ENCODE assay signal across 8 cellular contexts in genomic region chr19:1131718-1132552, GRCh38. TPM values are rescaled to one million over a fixed set of nuclear protein-coding genes. Genes with fewer than 3 reads are reported as not detected.
DNase-seq lines count a peak whose midpoint lies in the region; ATAC-seq, FAIRE-seq and TF ChIP-seq lines count a peak whose summit lies in the region.

No MANE protein-coding gene starts in this region.

- TF ChIP-seq POLR2A in GM19193 (IDR thresholded peaks at IDR 0.05; ENCODE audit: extremely low read depth, insufficient read depth, insufficient read length): peak; percentile 80

- peak; percentile 85 for DNase-seq in ACHN
- peak; percentile 69 for DNase-seq in WTC11 (ENCODE audit: low spot score)
- DNase-seq in cardiac fibroblast (ENCODE audit: low read depth in 2 of 2): peak; percentile 93 to 95
- no peak for DNase-seq in keratinocyte (ENCODE audit: low read depth, low spot score)
- peak; percentile 73 to 80 for DNase-seq in stimulated activated CD4-positive, alpha-beta T cell treated with anti-CD3 and anti-CD28 coated beads, Interleukin-15, amount 100 ng/mL, for 1 hour (ENCODE audit: low read depth in 1 of 2, low spot score in 1 of 2)
- no peak for DNase-seq in D721Med (ENCODE audit: insufficient read length, low spot score)

- H3K9ac ChIP-seq in HUES48 (ENCODE audit: low read depth, low read length): no peak overlapping the region
- peak overlapping the region; percentile 81 for H3K9ac ChIP-seq in keratinocyte (ENCODE audit: control insufficient read depth, extremely low read depth, insufficient read depth, low read length)

- H3K4me3 Mint-ChIP-seq in WTC11: peak overlapping the region; percentile 10; the same call in 1 of the 2 replicates

- peaks cover 9% of the 10 kb centered on the region for H4K20me1 ChIP-seq in keratinocyte (ENCODE audit: control insufficient read depth, extremely low read depth, insufficient read depth, low read length)

- H3K27ac Mint-ChIP-seq in WTC11: no peak overlapping the region

- H3K4me2 ChIP-seq in keratinocyte (ENCODE audit: control insufficient read depth, extremely low read depth, insufficient read depth, low read depth, low read length): peak overlapping the region; percentile 79

- H3K9me3 ChIP-seq in HUES48 (ENCODE audit: control insufficient read depth, insufficient read depth, low read length) (no peaks in the 10 kb centered on the region), keratinocyte (ENCODE audit: control insufficient read depth, low read depth, low read length) (no peaks in the 10 kb centered on the region)

- ATAC-seq in WTC11: peak; percentile 60

- CTCF ChIA-PET in WTC11 (lab: Charles Lee): interaction anchor here (0.8 to 3.8 kb wide), 6 partner anchors 19 to 184 kb away, joined by 4 to 28 read pairs (median 6); no protein-coding TSS in a partner anchor

- no peaks in the 10 kb centered on the region for H3K9me1 ChIP-seq in keratinocyte (ENCODE audit: control insufficient read depth, extremely low read depth, insufficient read depth, low read length)

- no peak overlapping the region for H2AFZ ChIP-seq in keratinocyte (ENCODE audit: control insufficient read depth, low read length)

- H3K4me3 ChIP-seq in HUES48 (ENCODE audit: low read depth, low read length) (peak overlapping the region; percentile 51), cardiac fibroblast (replicated peaks in 1 of 2; ENCODE audit: low read depth in 2 of 2, low read length in 2 of 2) (peak overlapping the region; percentile 89 to 90), keratinocyte (ENCODE audit: control insufficient read depth in 2 of 3, extremely low read depth in 1 of 3, insufficient read depth in 2 of 3, low read depth in 1 of 3, low read length in 3 of 3) (peak overlapping the region; percentile 73 to 88 (median 73))

- H3K9me3 Mint-ChIP-seq in WTC11: no peaks in the 10 kb centered on the region

- H3K36me3 ChIP-seq in HUES48 (ENCODE audit: control insufficient read depth, insufficient read depth, low read length): peaks cover 10% of the 10 kb centered on the region; the same call in 1 of the 2 replicates
- peaks cover 20% of the 10 kb centered on the region in 2 experiments for H3K36me3 ChIP-seq in keratinocyte (ENCODE audit: control insufficient read depth in 2 of 2, extremely low read depth in 1 of 2, insufficient read depth in 2 of 2, low read length in 2 of 2)

- dilution Hi-C loops in keratinocyte (cut with MboI; ENCODE audit: extremely low pct_ligation_motif_present, low sequenced_read_pairs): no loop called here

- in situ Hi-C loops in ACHN (cut with HindIII; ENCODE audit: low pct_ligation_motif_present, low pct_unique_long_range_greater_than_20kb, low sequenced_read_pairs): no loop called here

- peak overlapping the region; percentile 81 for H3K27ac ChIP-seq in HUES48 (ENCODE audit: low read depth, low read length)
- H3K27ac ChIP-seq in keratinocyte (ENCODE audit: control insufficient read depth, insufficient read depth, low read length): peak overlapping the region; percentile 73

- H3K27me3 ChIP-seq in HUES48 (ENCODE audit: control insufficient read depth, insufficient read depth, low read length) (no peaks in the 10 kb centered on the region), keratinocyte (ENCODE audit: control insufficient read depth, extremely low read depth, insufficient read depth, low read length) (no peaks in the 10 kb centered on the region)

- H3K4me1 ChIP-seq in HUES48 (ENCODE audit: control insufficient read depth, insufficient read depth, low read length): peaks cover 8% of the 10 kb centered on the region; the same call in 1 of the 2 replicates
- H3K4me1 ChIP-seq in keratinocyte (ENCODE audit: control insufficient read depth, extremely low read depth, insufficient read depth, low read length): peaks cover 19% of the 10 kb centered on the region

- POLR2A ChIA-PET in WTC11 (lab: Charles Lee): no interaction called here

- TF ChIP-seq CTCF in WTC11 (IDR thresholded peaks at IDR 0.05): no peak
- no peak for TF ChIP-seq CTCF in cardiac fibroblast (IDR thresholded peaks at IDR 0.05; ENCODE audit: low read depth, low read length)
- TF ChIP-seq CTCF in keratinocyte (optimal IDR thresholded peaks at IDR 0.05 in 1 of 3, IDR thresholded peaks at IDR 0.05 in 1 of 3, conservative IDR thresholded peaks at IDR 0.05 in 1 of 3; ENCODE audit: extremely low read depth in 1 of 3, insufficient read depth in 2 of 3, low read length in 3 of 3): no peak
- TF ChIP-seq CTCF in D721Med (IDR thresholded peaks at IDR 0.05; ENCODE audit: insufficient read depth, missing control alignments): no peak

- no peaks in the 10 kb centered on the region for H3K36me3 Mint-ChIP-seq in WTC11

- no peaks in the 10 kb centered on the region for H3K27me3 Mint-ChIP-seq in WTC11 (ENCODE audit: low read depth)

- H3K79me2 ChIP-seq in keratinocyte (ENCODE audit: control insufficient read depth, insufficient read depth, low read length): peaks cover 76% of the 10 kb centered on the region

- FAIRE-seq in keratinocyte (lab: Jason Lieb, UNC) (no peak), D721Med (lab: Jason Lieb, UNC) (no peak)

- peaks cover 2% of the 10 kb centered on the region for H3K4me1 Mint-ChIP-seq in WTC11

TF ChIP-seq in WTC11, 78 proteins besides CTCF, POLR2A, EP300 and RAD21 (continues in another document):
- TF ChIP-seq NR3C1 (CRISPR knock-in tag; conservative IDR thresholded peaks at IDR 0.05; ENCODE audit: low read depth) (no peak), ZNF423 (CRISPR knock-in tag; IDR thresholded peaks at IDR 0.05) (no peak), ZNF121 (CRISPR knock-in tag; IDR thresholded peaks at IDR 0.05) (no peak), PRRX2 (CRISPR knock-in tag; IDR thresholded peaks at IDR 0.05) (no peak), HMGXB4 (CRISPR knock-in tag; IDR thresholded peaks at IDR 0.05) (peak; percentile 39; the same call in 1 of the 2 replicates)
- TF ChIP-seq, protein P1, sequence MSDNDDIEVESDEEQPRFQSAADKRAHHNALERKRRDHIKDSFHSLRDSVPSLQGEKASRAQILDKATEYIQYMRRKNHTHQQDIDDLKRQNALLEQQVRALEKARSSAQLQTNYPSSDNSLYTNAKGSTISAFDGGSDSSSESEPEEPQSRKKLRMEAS (CRISPR knock-in tag; IDR thresholded peaks at IDR 0.05): no peak
- TF ChIP-seq, protein P2, sequence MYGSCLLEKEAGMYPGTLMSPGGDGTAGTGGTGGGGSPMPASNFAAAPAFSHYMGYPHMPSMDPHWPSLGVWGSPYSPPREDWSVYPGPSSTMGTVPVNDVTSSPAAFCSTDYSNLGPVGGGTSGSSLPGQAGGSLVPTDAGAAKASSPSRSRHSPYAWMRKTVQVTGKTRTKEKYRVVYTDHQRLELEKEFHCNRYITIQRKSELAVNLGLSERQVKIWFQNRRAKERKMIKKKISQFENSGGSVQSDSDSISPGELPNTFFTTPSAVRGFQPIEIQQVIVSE (CRISPR knock-in tag; IDR thresholded peaks at IDR 0.05; ENCODE audit: borderline replicate concordance): no peak

RNA-seq across cellular contexts. Expression of gene GPX4, which starts 28.1 kb away (rescaled TPM):
- 363 to 377 TPM (median 368 TPM) in 3 replicates for total RNA-seq in WTC11 (2021)
- polyA plus RNA-seq in keratinocyte: 193 to 279 TPM (median 243 TPM) in 3 replicates
- 60.6 TPM for polyA plus RNA-seq in keratinocyte (2011; ENCODE audit: low read depth)
- 222 and 463 TPM in 2 replicates for polyA plus RNA-seq in keratinocyte (2011; cell fraction: cytosol; rRNA removed)
- polyA plus RNA-seq in keratinocyte (2011; cell fraction: nucleus; rRNA removed): 106 and 126 TPM in 2 replicates
- polyA plus RNA-seq in keratinocyte (2012; ENCODE audit: low replicate concordance): 311 and 442 TPM in 2 replicates
- polyA minus RNA-seq in keratinocyte: 86.1 to 197 TPM (median 110 TPM) in 3 replicates
- polyA minus RNA-seq in keratinocyte (2011; cell fraction: cytosol; rRNA and poly(A)+ RNA removed): 240 TPM
- polyA minus RNA-seq in keratinocyte (2011; cell fraction: nucleus; rRNA and poly(A)+ RNA removed): 33.0 and 50.3 TPM in 2 replicates

RNA-seq across cellular contexts. Expression of gene POLR2E, which starts 36.8 kb away (rescaled TPM):
- 275 to 291 TPM (median 287 TPM) in 3 replicates for total RNA-seq in WTC11 (2021)
- polyA plus RNA-seq in keratinocyte: 178 to 229 TPM (median 200 TPM) in 3 replicates
- polyA plus RNA-seq in keratinocyte (2011; ENCODE audit: low read depth): 36.7 TPM
- polyA plus RNA-seq in keratinocyte (2011; cell fraction: cytosol; rRNA removed): 91.1 and 188 TPM in 2 replicates
- 67.8 and 76.3 TPM in 2 replicates for polyA plus RNA-seq in keratinocyte (2011; cell fraction: nucleus; rRNA removed)
- polyA plus RNA-seq in keratinocyte (2012; ENCODE audit: low replicate concordance): 121 and 290 TPM in 2 replicates
- polyA minus RNA-seq in keratinocyte: 137 to 213 TPM (median 150 TPM) in 3 replicates
- polyA minus RNA-seq in keratinocyte (2011; cell fraction: cytosol; rRNA and poly(A)+ RNA removed): 236 TPM
- polyA minus RNA-seq in keratinocyte (2011; cell fraction: nucleus; rRNA and poly(A)+ RNA removed): 34.9 and 42.6 TPM in 2 replicates

RNA-seq across cellular contexts. Expression of gene SBNO2, which starts 42.1 kb away (rescaled TPM):
- 40.7 to 57.3 TPM (median 48.0 TPM) in 3 replicates for total RNA-seq in WTC11 (2021)
- 10.9 to 19.4 TPM (median 13.1 TPM) in 3 replicates for polyA plus RNA-seq in keratinocyte
- 12.9 TPM for polyA plus RNA-seq in keratinocyte (2011; ENCODE audit: low read depth)
- polyA plus RNA-seq in keratinocyte (2011; cell fraction: cytosol; rRNA removed): 6.0 and 14.5 TPM in 2 replicates
- 32.2 and 48.0 TPM in 2 replicates for polyA plus RNA-seq in keratinocyte (2011; cell fraction: nucleus; rRNA removed)
- polyA plus RNA-seq in keratinocyte (2012; ENCODE audit: low replicate concordance): 17.3 and 24.6 TPM in 2 replicates
- 14.6 to 40.2 TPM (median 23.0 TPM) in 3 replicates for polyA minus RNA-seq in keratinocyte
- 32.6 TPM for polyA minus RNA-seq in keratinocyte (2011; cell fraction: cytosol; rRNA and poly(A)+ RNA removed)
- polyA minus RNA-seq in keratinocyte (2011; cell fraction: nucleus; rRNA and poly(A)+ RNA removed): 36.5 and 41.8 TPM in 2 replicates

Comparison
In these comparisons a context has a peak if more than half of its experiments do, and no peak if none do; other contexts are left out.
1. DNase-seq: peak in ACHN (single experiment), WTC11 (single experiment), cardiac fibroblast (2 of 2) and stimulated activated CD4-positive, alpha-beta T cell treated with anti-CD3 and anti-CD28 coated beads, Interleukin-15, amount 100 ng/mL, for 1 hour (2 of 2); none in keratinocyte (single experiment) and D721Med (single experiment).
2. Peak in every context shown above with its lines, with median percentiles within 50 percentile points of each other: H3K4me3 ChIP-seq.